Comparison of ENCODE assay signal across 17 cellular contexts in the genomic region with DNA sequence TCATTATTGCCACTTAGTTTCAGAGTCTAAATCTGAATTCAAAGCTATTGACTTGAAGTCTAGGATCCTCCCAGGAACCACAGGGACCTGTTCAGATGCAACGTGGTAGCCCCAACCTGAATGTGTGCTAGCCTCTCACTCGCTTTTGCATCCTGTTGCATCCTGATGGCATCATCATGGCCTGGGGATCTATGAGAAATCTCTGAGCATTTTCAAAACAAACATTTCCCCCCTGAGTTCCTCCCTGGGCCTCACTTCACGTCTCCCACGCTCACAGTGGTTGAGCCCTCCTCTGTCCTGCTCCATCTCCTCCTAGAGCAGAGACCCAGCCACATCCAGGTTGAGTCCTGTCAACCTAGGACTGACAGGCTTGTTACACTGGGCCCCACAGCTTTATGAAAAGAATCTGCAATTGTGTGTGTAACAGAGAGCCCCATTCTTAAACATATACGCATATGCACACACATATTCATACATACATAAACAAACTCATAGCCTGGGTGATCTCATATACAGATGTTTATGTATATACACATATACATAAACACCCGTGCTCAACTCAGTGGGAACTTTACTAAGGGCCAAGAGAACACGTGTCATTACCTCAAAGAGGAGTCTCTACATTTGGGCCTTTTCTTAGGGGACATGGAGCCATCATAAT. TPM values are rescaled to one million over a fixed set of nuclear protein-coding genes. Genes with fewer than 3 reads are reported as not detected.
DNase-seq lines count a peak whose midpoint lies in the region; ATAC-seq and TF ChIP-seq lines count a peak whose summit lies in the region.
"Had no signal": no experiment of that assay in that cellular context is flagged by ENCODE, and none has a peak within 500 bp of the region (broad histone marks: within the 10 kb centered on the region; RNA-seq: fewer than 3 reads in every experiment).

No MANE protein-coding gene starts in this region.

- H3K27me3 Mint-ChIP-seq in activated CD8-positive, alpha-beta memory T cell treated with anti-CD3 and anti-CD28 coated beads, Interleukin-2, amount 10 ng/mL, durations not matched to agents 7 days and 5 days: peaks cover 30% of the 10 kb centered on the region
- H3K27me3 Mint-ChIP-seq in stimulated activated memory B cell treated with anti-CD40 and anti-IgM and Interleukin-4, amounts not matched to agents 10 μg/mL and 1 μg/mL and 100 μg/mL, for 72 hours: peaks cover 28% of the 10 kb centered on the region

- H3K36me3 ChIP-seq in heart left ventricle (no peaks in the 10 kb centered on the region), transverse colon (no peaks in the 10 kb centered on the region)

- in situ Hi-C loops in transverse colon (cut with MboI; ENCODE audit: low pct_ligation_motif_present in 1 of 4, low pct_unique_long_range_greater_than_20kb in 1 of 4, low sequenced_read_pairs in 3 of 4): no loop called here

- DNase-seq in cardiac septum (ENCODE audit: low spot score) (peak; percentile 46), heart left ventricle (no peak), mesenteric fat pad (ENCODE audit: low spot score) (peak; percentile 16), transverse colon (no peak)
- peak; percentile 26 for DNase-seq in activated CD8-positive, alpha-beta memory T cell treated with anti-CD3 and anti-CD28 coated beads, Interleukin-2, amount 10 ng/mL, durations not matched to agents 7 days and 5 days
- DNase-seq in stimulated activated CD4-positive, alpha-beta T cell treated with anti-CD3 and anti-CD28 coated beads, Interleukin-4, amount 100 ng/mL, for 4 hours: no peak
- DNase-seq: Calu3, H7, NCI-H1105 treated with DMSO at 0.1 percent for 48 hours, NCI-H187, NCI-H226, NCI-H526 treated with DMSO at 0.1 percent for 48 hours, SHP77 had no signal

- H3K36me3 Mint-ChIP-seq in activated CD8-positive, alpha-beta memory T cell treated with anti-CD3 and anti-CD28 coated beads, Interleukin-2, amount 10 ng/mL, durations not matched to agents 7 days and 5 days: no peaks in the 10 kb centered on the region
- no peaks in the 10 kb centered on the region for H3K36me3 Mint-ChIP-seq in stimulated activated memory B cell treated with anti-CD40 and anti-IgM and Interleukin-4, amounts not matched to agents 10 μg/mL and 1 μg/mL and 100 μg/mL, for 72 hours
- H3K36me3 Mint-ChIP-seq: IgD-negative memory B cell had no signal

- intact Hi-C loops in cardiac septum (cut with DNase I): no loop called here
- intact Hi-C loops in heart left ventricle (cut with DNase I): no loop called here
- intact Hi-C loops in transverse colon (cut with DNase I; ENCODE audit: low total_unique reads): no loop called here

- TF ChIP-seq CTCF in heart left ventricle (IDR thresholded peaks at IDR 0.05) (no peak), transverse colon (IDR thresholded peaks at IDR 0.05) (no peak)

- H3K4me1 ChIP-seq in heart left ventricle (no peaks in the 10 kb centered on the region), transverse colon (no peaks in the 10 kb centered on the region)

- no peak overlapping the region for H3K4me3 Mint-ChIP-seq in activated CD8-positive, alpha-beta memory T cell treated with anti-CD3 and anti-CD28 coated beads, Interleukin-2, amount 10 ng/mL, durations not matched to agents 7 days and 5 days
- H3K4me3 Mint-ChIP-seq in stimulated activated memory B cell treated with anti-CD40 and anti-IgM and Interleukin-4, amounts not matched to agents 10 μg/mL and 1 μg/mL and 100 μg/mL, for 72 hours: no peak overlapping the region
- H3K4me3 Mint-ChIP-seq: IgD-negative memory B cell had no signal

- TF ChIP-seq POLR2A in heart left ventricle (IDR thresholded peaks at IDR 0.05): no peak
- TF ChIP-seq POLR2A in transverse colon (IDR thresholded peaks at IDR 0.05): no peak

- no peak for TF ChIP-seq EP300 in transverse colon (IDR thresholded peaks at IDR 0.05; ENCODE audit: low read depth)

- CTCF ChIA-PET in activated CD8-positive, alpha-beta memory T cell treated with anti-CD3 and anti-CD28 coated beads, Interleukin-2, amount 10 ng/mL, durations not matched to agents 7 days and 5 days (lab: Charles Lee): no interaction called here

- H3K27me3 ChIP-seq in heart left ventricle (peaks cover 4 to 66% (median 20%) of the 10 kb centered on the region in 9 donors), transverse colon (peaks cover 41% of the 10 kb centered on the region)

- H3K9me3 ChIP-seq in heart left ventricle (no peaks in the 10 kb centered on the region), transverse colon (no peaks in the 10 kb centered on the region)

- H3K4me1 Mint-ChIP-seq in activated CD8-positive, alpha-beta memory T cell treated with anti-CD3 and anti-CD28 coated beads, Interleukin-2, amount 10 ng/mL, durations not matched to agents 7 days and 5 days: peaks cover 5% of the 10 kb centered on the region
- no peaks in the 10 kb centered on the region for H3K4me1 Mint-ChIP-seq in stimulated activated memory B cell treated with anti-CD40 and anti-IgM and Interleukin-4, amounts not matched to agents 10 μg/mL and 1 μg/mL and 100 μg/mL, for 72 hours

- WGBS in heart left ventricle, 4 donors: 75 to 85% (median 82%) methylated on average over 7 of the region's 7 CpGs
- WGBS in transverse colon (ENCODE audit: low coverage in 1 of 2), 2 donors: 60 to 78% methylated on average over 1 to 7 of the region's 7 CpGs

- H3K27ac Mint-ChIP-seq in activated CD8-positive, alpha-beta memory T cell treated with anti-CD3 and anti-CD28 coated beads, Interleukin-2, amount 10 ng/mL, durations not matched to agents 7 days and 5 days: no peak overlapping the region
- no peak overlapping the region for H3K27ac Mint-ChIP-seq in stimulated activated memory B cell treated with anti-CD40 and anti-IgM and Interleukin-4, amounts not matched to agents 10 μg/mL and 1 μg/mL and 100 μg/mL, for 72 hours
- H3K27ac Mint-ChIP-seq: IgD-negative memory B cell had no signal

- H3K9me3 Mint-ChIP-seq in activated CD8-positive, alpha-beta memory T cell treated with anti-CD3 and anti-CD28 coated beads, Interleukin-2, amount 10 ng/mL, durations not matched to agents 7 days and 5 days (ENCODE audit: low read depth): no peaks in the 10 kb centered on the region
- H3K9me3 Mint-ChIP-seq in stimulated activated memory B cell treated with anti-CD40 and anti-IgM and Interleukin-4, amounts not matched to agents 10 μg/mL and 1 μg/mL and 100 μg/mL, for 72 hours: no peaks in the 10 kb centered on the region
- H3K9me3 Mint-ChIP-seq: IgD-negative memory B cell had no signal

- H3K4me3 ChIP-seq in heart left ventricle: no peak overlapping the region
- H3K4me3 ChIP-seq in transverse colon: no peak overlapping the region

- no peak for ATAC-seq in heart left ventricle
- no peak for ATAC-seq in activated CD8-positive, alpha-beta memory T cell treated with anti-CD3 and anti-CD28 coated beads, Interleukin-2, amount 10 ng/mL, durations not matched to agents 7 days and 5 days
- ATAC-seq in stimulated activated memory B cell treated with anti-CD40 and anti-IgM and Interleukin-4, amounts not matched to agents 10 μg/mL and 1 μg/mL and 100 μg/mL, for 72 hours: no peak

- no peak overlapping the region for H3K27ac ChIP-seq in heart left ventricle
- H3K27ac ChIP-seq in transverse colon: no peak overlapping the region

RNA-seq across cellular contexts. Expression of a gene that starts 5.4 kb away (rescaled TPM):
- total RNA-seq in cardiac septum: not detected
- total RNA-seq in heart left ventricle: not detected
- polyA plus RNA-seq in heart left ventricle: not detected
- total RNA-seq in activated CD8-positive, alpha-beta memory T cell treated with anti-CD3 and anti-CD28 coated beads, Interleukin-2, amount 10 ng/mL, durations not matched to agents 7 days and 5 days: under 1 TPM in 1 of 2 experiments, not detected in 1; 0.15 TPM
- total RNA-seq in mesenteric fat pad: not detected
- total RNA-seq in transverse colon: not detected
- total RNA-seq: Calu3, H7, HT1080, LHCN-M2 had no signal
- polyA plus RNA-seq: IgD-negative memory B cell had no signal

RNA-seq across cellular contexts. Expression of a gene that starts 11.6 kb away (rescaled TPM):
- not detected for total RNA-seq in cardiac septum
- total RNA-seq in heart left ventricle: not detected
- polyA plus RNA-seq in heart left ventricle: not detected
- total RNA-seq in activated CD8-positive, alpha-beta memory T cell treated with anti-CD3 and anti-CD28 coated beads, Interleukin-2, amount 10 ng/mL, durations not matched to agents 7 days and 5 days: not detected
- not detected for total RNA-seq in mesenteric fat pad
- total RNA-seq in transverse colon: not detected
- total RNA-seq: Calu3, H7, HT1080, LHCN-M2 had no signal
- polyA plus RNA-seq: IgD-negative memory B cell had no signal

RNA-seq across cellular contexts. Expression of a gene that starts 33.1 kb away (rescaled TPM):
- total RNA-seq in cardiac septum (not detected), heart left ventricle (not detected), mesenteric fat pad (not detected), transverse colon (not detected)
- polyA plus RNA-seq in heart left ventricle: not detected
- total RNA-seq in activated CD8-positive, alpha-beta memory T cell treated with anti-CD3 and anti-CD28 coated beads, Interleukin-2, amount 10 ng/mL, durations not matched to agents 7 days and 5 days: not detected
- total RNA-seq: Calu3, H7, HT1080, LHCN-M2 had no signal
- polyA plus RNA-seq: IgD-negative memory B cell had no signal

RNA-seq across cellular contexts. Expression of a gene that starts 45.3 kb away (rescaled TPM):
- total RNA-seq in cardiac septum (not detected), heart left ventricle (not detected), mesenteric fat pad (not detected), transverse colon (not detected)
- polyA plus RNA-seq in heart left ventricle: not detected
- total RNA-seq in activated CD8-positive, alpha-beta memory T cell treated with anti-CD3 and anti-CD28 coated beads, Interleukin-2, amount 10 ng/mL, durations not matched to agents 7 days and 5 days: not detected
- total RNA-seq: Calu3, H7, HT1080, LHCN-M2 had no signal
- polyA plus RNA-seq: IgD-negative memory B cell had no signal

RNA-seq across cellular contexts. Expression of a gene that starts 53.8 kb away (rescaled TPM):
- total RNA-seq in cardiac septum (not detected), heart left ventricle (not detected), mesenteric fat pad (not detected), transverse colon (not detected)
- not detected for polyA plus RNA-seq in heart left ventricle
- total RNA-seq in activated CD8-positive, alpha-beta memory T cell treated with anti-CD3 and anti-CD28 coated beads, Interleukin-2, amount 10 ng/mL, durations not matched to agents 7 days and 5 days: not detected
- total RNA-seq: Calu3, H7, HT1080, LHCN-M2 had no signal
- polyA plus RNA-seq: IgD-negative memory B cell had no signal

Comparison
In these comparisons a context has a peak if more than half of its experiments do, and no peak if none do; other contexts are left out.
1. DNase-seq: peak in cardiac septum (single experiment), activated CD8-positive, alpha-beta memory T cell treated with anti-CD3 and anti-CD28 coated beads, Interleukin-2, amount 10 ng/mL, durations not matched to agents 7 days and 5 days (single experiment) and mesenteric fat pad (single experiment); none in heart left ventricle (0 of 5), stimulated activated CD4-positive, alpha-beta T cell treated with anti-CD3 and anti-CD28 coated beads, Interleukin-4, amount 100 ng/mL, for 4 hours (0 of 2) and transverse colon (single experiment).